In genomic region chr13:105345116-105345515, GRCh38 we compare ENCODE assay signal across 15 cellular contexts.
A peak's percentile ranks its signal among the peaks of the same experiment; 100 is the strongest.
DNase-seq lines count a peak whose midpoint lies in the region; ATAC-seq and TF ChIP-seq lines count a peak whose summit lies in the region.
"Had no signal": no experiment of that assay in that cellular context is flagged by ENCODE, and none has a peak within 500 bp of the region (broad histone marks: within the 10 kb centered on the region; RNA-seq: fewer than 3 reads in every experiment).

No MANE protein-coding gene starts in this region.

- peaks cover 1% of the 10 kb centered on the region for H3K36me3 Mint-ChIP-seq in mesothelial cell of epicardium
- H3K36me3 Mint-ChIP-seq: CD8-positive, alpha-beta memory T cell had no signal

- no peaks in the 10 kb centered on the region for H3K27me3 ChIP-seq in SJSA1 (replicated peaks)
- H3K27me3 ChIP-seq: BLaER1 had no signal

- H3K4me3 Mint-ChIP-seq in mesothelial cell of epicardium: no peak overlapping the region
- H3K4me3 Mint-ChIP-seq: CD8-positive, alpha-beta memory T cell had no signal

- peaks cover 31% of the 10 kb centered on the region for H3K4me1 ChIP-seq in SJSA1 (replicated peaks)
- H3K4me1 ChIP-seq: BLaER1, Caco-2, HAP-1 had no signal

- CTCF ChIA-PET in RWPE1 (lab: Yijun Ruan, JAX): no interaction called here

- peak; percentile 66 for DNase-seq in Caki2 (ENCODE audit: low read depth)
- DNase-seq in SJSA1 (ENCODE audit: low read depth in 1 of 2, low spot score in 2 of 2): no peak
- peak; percentile 25 for DNase-seq in iPS-NIHi11 (ENCODE audit: low spot score)
- no peak for DNase-seq in mesothelial cell of epicardium (ENCODE audit: low spot score in 2 of 2, unreplicated experiment in 2 of 2)
- no peak for DNase-seq in RWPE1 (ENCODE audit: low spot score)
- DNase-seq: 8988T; AML-193; Caco-2; CD8-positive, alpha-beta memory T cell; GF-D8 had no signal

- H3K27ac Mint-ChIP-seq in mesothelial cell of epicardium: peak overlapping the region; percentile 26
- H3K27ac Mint-ChIP-seq: CD8-positive, alpha-beta memory T cell had no signal

- in situ Hi-C loops in Caki2 (cut with HindIII; ENCODE audit: low pct_unique_long_range_greater_than_20kb, low sequenced_read_pairs): no loop called here

- H3K27ac ChIP-seq in SJSA1 (peak overlapping the region; percentile 82), RWPE1 (no peak overlapping the region)
- H3K27ac ChIP-seq: BLaER1 had no signal

- H3K4me1 Mint-ChIP-seq in mesothelial cell of epicardium: peaks cover 37% of the 10 kb centered on the region
- H3K4me1 Mint-ChIP-seq: CD8-positive, alpha-beta memory T cell had no signal

- H3K36me3 ChIP-seq in SJSA1: no peaks in the 10 kb centered on the region
- H3K36me3 ChIP-seq: BLaER1, HAP-1 had no signal

- peaks cover 15% of the 10 kb centered on the region for H3K9me3 Mint-ChIP-seq in mesothelial cell of epicardium

- no peak overlapping the region for H3K4me3 ChIP-seq in SJSA1
- H3K4me3 ChIP-seq: BLaER1, HAP-1 had no signal

- POLR2A ChIA-PET in RWPE1 (lab: Yijun Ruan, JAX; ENCODE audit: low non-redundant PET): no interaction called here

- ATAC-seq in HG02759 (IDR thresholded peaks at IDR 0.05; ENCODE audit: unreplicated experiment) (no peak), GM19395 (IDR thresholded peaks at IDR 0.05; ENCODE audit: unreplicated experiment) (no peak), HG02885 (IDR thresholded peaks at IDR 0.05; ENCODE audit: poor library complexity, unreplicated experiment) (no peak)

- TF ChIP-seq CTCF in mesothelial cell of epicardium (IDR thresholded peaks at IDR 0.05; ENCODE audit: unreplicated experiment) (no peak), RWPE1 (conservative IDR thresholded peaks at IDR 0.05; ENCODE audit: low read depth) (no peak)

- 0 out of 2 replicates have a peak, but pooled peaks cover 2% of the 10 kb centered on the region for H3K9me3 ChIP-seq in SJSA1 (replicated peaks)
- H3K9me3 ChIP-seq: BLaER1, Caco-2, HAP-1 had no signal

- H3K27me3 Mint-ChIP-seq in mesothelial cell of epicardium (ENCODE audit: low read depth): no peaks in the 10 kb centered on the region

Comparison
In these comparisons a context has a peak if more than half of its experiments do, and no peak if none do; other contexts are left out.
1. DNase-seq: peak in Caki2 (single experiment) and iPS-NIHi11 (single experiment); none in SJSA1 (0 of 2), mesothelial cell of epicardium (0 of 2) and RWPE1 (single experiment).